8 cellular contexts compared by ENCODE assay signal in the genomic region with DNA sequence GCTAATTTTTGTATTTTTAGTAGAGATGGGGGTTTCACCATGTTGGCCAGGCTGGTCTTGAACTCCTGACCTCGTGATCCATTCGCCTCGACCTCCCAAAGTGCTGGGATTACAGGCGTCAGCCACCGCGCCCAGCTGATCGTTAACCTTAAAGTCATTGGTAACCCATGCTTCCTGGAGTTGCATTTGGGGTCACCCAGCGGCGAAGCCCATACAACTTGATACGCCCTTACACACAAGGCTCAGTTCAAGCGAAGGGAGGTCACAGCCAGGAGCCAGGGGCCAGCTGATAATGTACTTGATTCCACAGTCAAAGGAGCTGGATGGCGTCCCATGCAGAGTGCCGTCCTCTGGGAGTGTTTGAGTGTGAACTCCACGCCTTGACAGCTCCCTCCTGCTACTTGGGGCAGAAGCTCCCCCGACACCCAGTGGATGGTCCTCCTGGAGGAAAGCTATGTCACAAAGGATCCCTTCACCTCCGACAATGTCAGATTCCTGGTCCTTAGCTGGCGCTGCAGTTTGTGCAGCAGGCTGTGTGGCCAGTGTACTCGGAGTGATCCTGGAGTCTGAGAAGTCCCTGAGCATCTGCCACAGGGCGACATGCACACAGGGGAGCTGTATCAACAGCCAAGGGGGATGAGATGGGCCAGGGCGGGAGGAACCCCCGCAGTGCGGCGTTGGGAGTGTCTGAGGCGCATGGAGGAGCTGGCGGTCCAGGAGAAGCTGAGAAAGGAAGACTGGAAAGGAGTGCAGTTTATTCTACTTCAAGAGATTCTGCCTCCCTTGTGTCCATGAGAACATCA. TPM values are rescaled to one million over a fixed set of nuclear protein-coding genes. Genes with fewer than 3 reads are reported as not detected.
DNase-seq lines count a peak whose midpoint lies in the region; ATAC-seq, FAIRE-seq and TF ChIP-seq lines count a peak whose summit lies in the region.

No MANE protein-coding gene starts in this region.

- H3K27me3 Mint-ChIP-seq in WTC11 (ENCODE audit: low read depth) = no peaks in the 10 kb centered on the region

- H3K27ac ChIP-seq in left ventricle myocardium inferior (replicated peaks) (peak overlapping the region; percentile 93), sigmoid colon (peak overlapping the region; percentile 88 to 97 (median 93))

- CTCF ChIA-PET in WTC11 (lab: Charles Lee) = interaction anchor here (0.7 to 2.7 kb wide), 8 partner anchors 14 to 558 kb away, joined by 3 to 9 read pairs (median 4); no protein-coding TSS in a partner anchor

- DNase-seq in GM19239 (ENCODE audit: insufficient read length, low spot score) (no peak), WTC11 (ENCODE audit: low spot score) (no peak), left ventricle myocardium inferior (no peak), sigmoid colon (peak; percentile 70), NCI-H2107 treated with DMSO at 0.1 percent for 48 hours (lab: John Stamatoyannopoulos, UW; ENCODE audit: unreplicated experiment) (no peak)
- DNase-seq in stimulated activated CD4-positive, alpha-beta T cell treated with anti-CD3 and anti-CD28 coated beads, Interleukin-4, amount 100 ng/mL, for 1 hour = no peak

- peak; percentile 21 for FAIRE-seq in GM19239 (lab: Jason Lieb, UNC)

- H3K9me3 Mint-ChIP-seq in WTC11 = no peaks in the 10 kb centered on the region

- ATAC-seq in WTC11 (peak; percentile 6), GM19463 (IDR thresholded peaks at IDR 0.05; ENCODE audit: unreplicated experiment) (no peak), GM19467 (IDR thresholded peaks at IDR 0.05; ENCODE audit: unreplicated experiment) (no peak)

- H3K36me3 Mint-ChIP-seq in WTC11 = 0 out of 2 replicates have a peak, but pooled peaks cover 2% of the 10 kb centered on the region

- peaks cover 8% of the 10 kb centered on the region for H3K4me1 Mint-ChIP-seq in WTC11

- intact Hi-C loops in left ventricle myocardium inferior (cut with micrococcal nuclease) = no loop called here
- intact Hi-C loops in sigmoid colon (cut with DNase I) = no loop called here

- H3K27me3 ChIP-seq in left ventricle myocardium inferior (ENCODE audit: low read depth) (no peaks in the 10 kb centered on the region), sigmoid colon (no peaks in the 10 kb centered on the region)

- H3K4me3 ChIP-seq in left ventricle myocardium inferior (peak overlapping the region; percentile 78), sigmoid colon (peak overlapping the region in 3 of 4 donors; percentile 63 to 72 (median 70))

- peak overlapping the region; percentile 77 for H3K4me3 Mint-ChIP-seq in WTC11

- POLR2A ChIA-PET in WTC11 (lab: Charles Lee) = interaction anchor here (0.6 to 1.2 kb wide), 5 partner anchors 8 to 693 kb away, joined by 3 to 6 read pairs (median 4); a partner anchor contains a TSS

- H3K36me3 ChIP-seq in left ventricle myocardium inferior (no peaks in the 10 kb centered on the region), sigmoid colon (no peaks in the 10 kb centered on the region)

- TF ChIP-seq POLR2A in sigmoid colon (IDR thresholded peaks at IDR 0.05) = no peak

- TF ChIP-seq EP300 in sigmoid colon (IDR thresholded peaks at IDR 0.05) = no peak

- peak overlapping the region; percentile 70 for H3K27ac Mint-ChIP-seq in WTC11

- TF ChIP-seq CTCF in WTC11 (IDR thresholded peaks at IDR 0.05) (no peak), left ventricle myocardium inferior (IDR thresholded peaks at IDR 0.05; ENCODE audit: borderline replicate concordance) (no peak), sigmoid colon (IDR thresholded peaks at IDR 0.05) (no peak)

- 87 to 92% methylated on average over 25 of the region's 25 CpGs for WGBS in sigmoid colon, 2 donors

- peaks cover 45% of the 10 kb centered on the region for H3K4me1 ChIP-seq in left ventricle myocardium inferior
- peaks cover 0 to 21% (median 11%) of the 10 kb centered on the region in 4 donors for H3K4me1 ChIP-seq in sigmoid colon

- H3K9me3 ChIP-seq in left ventricle myocardium inferior (replicated peaks) (no peaks in the 10 kb centered on the region), sigmoid colon (no peaks in the 10 kb centered on the region)

TF ChIP-seq in WTC11, 78 proteins besides CTCF, POLR2A, EP300 and RAD21:
- 0 out of 2 replicates have a peak, but pooled peaks have one; percentile 14 for TF ChIP-seq EMX1 (CRISPR knock-in tag; IDR thresholded peaks at IDR 0.05)
- TF ChIP-seq ZNF671 (CRISPR knock-in tag; IDR thresholded peaks at IDR 0.05) = no peak

RNA-seq across cellular contexts. Expression of a gene that starts 7.9 kb away (rescaled TPM):
- total RNA-seq in WTC11 (2021) (6.9 to 7.5 TPM (median 7.2 TPM) in 3 replicates), left ventricle myocardium inferior (7.5 TPM), sigmoid colon (10 to 100 TPM in 2 of 4 donors, 1 to 10 TPM in 2; 4.9 to 22.4 (median 11.4) TPM)
- polyA plus RNA-seq in sigmoid colon = 1 to 10 TPM; 4.4 to 6.6 (median 5.3) TPM

RNA-seq across cellular contexts. Expression of a gene that starts 8.3 kb away (rescaled TPM):
- total RNA-seq in WTC11 (2021) (1,384 to 1,430 TPM (median 1,424 TPM) in 3 replicates), left ventricle myocardium inferior (459 TPM), sigmoid colon (1,000 to 10,000 TPM; 1,474 to 3,968 (median 2,475) TPM)
- polyA plus RNA-seq in sigmoid colon = 1,000 to 10,000 TPM; 2,206 to 3,781 (median 2,433) TPM

RNA-seq across cellular contexts. Expression of a gene that starts 44.9 kb away (rescaled TPM):
- total RNA-seq in WTC11 (2021) = 38.9 to 43.9 TPM (median 39.8 TPM) in 3 replicates
- total RNA-seq in left ventricle myocardium inferior = 53.0 TPM
- total RNA-seq in sigmoid colon = 10 to 100 TPM; 15.0 to 27.7 (median 22.4) TPM
- polyA plus RNA-seq in sigmoid colon = 10 to 100 TPM; 25.8 to 37.5 (median 30.5) TPM
